14 cellular contexts compared by ENCODE assay signal in genomic region chr6:11223296-11223695, GRCh38. TPM values are rescaled to one million over a fixed set of nuclear protein-coding genes. Genes with fewer than 3 reads are reported as not detected.
DNase-seq lines count a peak whose midpoint lies in the region; ATAC-seq, FAIRE-seq and TF ChIP-seq lines count a peak whose summit lies in the region.
"Had no signal": no experiment of that assay in that cellular context is flagged by ENCODE, and none has a peak within 500 bp of the region (broad histone marks: within the 10 kb centered on the region; RNA-seq: fewer than 3 reads in every experiment).

No MANE protein-coding gene starts in this region.

- H3K4me1 Mint-ChIP-seq in Calu3 (ENCODE audit: low read depth, unreplicated experiment) (peaks cover 54% of the 10 kb centered on the region), natural killer cell (peaks cover 97 to 100% of the 10 kb centered on the region in 2 donors)
- H3K4me1 Mint-ChIP-seq in central memory CD8-positive, alpha-beta T cell = peaks cover 75% of the 10 kb centered on the region

- peak overlapping the region; percentile 93 to 94 for H3K27ac ChIP-seq in A549
- H3K27ac ChIP-seq: C4-2B had no signal

- intact Hi-C loops in Calu3 (cut with micrococcal nuclease; ENCODE audit: unreplicated experiment) (no loop called here), natural killer cell (cut with micrococcal nuclease) (loop anchor here (2.0 kb wide), 1 partner anchor 160 kb away; no protein-coding TSS in a partner anchor), sciatic nerve (cut with DNase I) (no loop called here)

- BruUV-seq in Calu3 (replicated peaks; lab: Mats Ljungman, UMichigan) = no TSS peak

- POLR2A ChIA-PET in A549 (lab: Yijun Ruan, JAX) = interaction anchor here (0.9 to 1.0 kb wide), 2 partner anchors 9 to 10 kb away, joined by 3 read pairs; partner anchors contain the start of gene NEDD9

- TF ChIP-seq EP300 in A549 (IDR thresholded peaks at IDR 0.05) = no peak

- no peaks in the 10 kb centered on the region for H3K9me3 ChIP-seq in A549
- H3K9me3 ChIP-seq: adrenal gland had no signal

- peaks cover 100% of the 10 kb centered on the region for H3K4me1 ChIP-seq in A549

- DNase-seq in A549 (ENCODE audit: low read depth in 1 of 2, low spot score in 1 of 2) (no peak), Calu3 (no peak), natural killer cell (no peak), sciatic nerve (ENCODE audit: low spot score) (no peak)
- DNase-seq in central memory CD8-positive, alpha-beta T cell (ENCODE audit: low spot score in 2 of 2) = no peak
- DNase-seq: adrenal gland; MM.1S; occipital lobe; stimulated activated CD4-positive, alpha-beta T cell treated with anti-CD3 and anti-CD28 coated beads, Interleukin-1b, Interleukin-23, amount 100 ng/mL, for 48 hours had no signal

- H3K4me2 ChIP-seq in A549 = peak overlapping the region; percentile 92

- 89% methylated on average over 4 of the region's 4 CpGs for WGBS in A549 (ENCODE audit: missing lambda C conversion rate)

- no peak overlapping the region for H3K4me3 Mint-ChIP-seq in Calu3 (ENCODE audit: low read depth, unreplicated experiment)
- peak overlapping the region; percentile 76 for H3K4me3 Mint-ChIP-seq in central memory CD8-positive, alpha-beta T cell
- peak overlapping the region; percentile 71 for H3K4me3 Mint-ChIP-seq in natural killer cell

- TF ChIP-seq CTCF in A549 (IDR thresholded peaks at IDR 0.05) (no peak), Calu3 (IDR thresholded peaks at IDR 0.05; ENCODE audit: unreplicated experiment) (no peak), natural killer cell (IDR thresholded peaks at IDR 0.05) (no peak)

- H3K27me3 Mint-ChIP-seq in Calu3 (ENCODE audit: unreplicated experiment) (no peaks in the 10 kb centered on the region), natural killer cell (ENCODE audit: low read depth in 2 of 2) (no peaks in the 10 kb centered on the region)
- H3K27me3 Mint-ChIP-seq in central memory CD8-positive, alpha-beta T cell = no peaks in the 10 kb centered on the region

- peaks cover 34% of the 10 kb centered on the region for H3K36me3 Mint-ChIP-seq in Calu3 (ENCODE audit: insufficient read depth, unreplicated experiment)
- peaks cover 18% of the 10 kb centered on the region for H3K36me3 Mint-ChIP-seq in central memory CD8-positive, alpha-beta T cell (ENCODE audit: insufficient read depth)
- H3K36me3 Mint-ChIP-seq in natural killer cell = no peaks in the 10 kb centered on the region

- FAIRE-seq in A549 (lab: Jason Lieb, UNC) = no peak
- FAIRE-seq: H54 had no signal

- H3K27ac Mint-ChIP-seq in Calu3 (ENCODE audit: unreplicated experiment) = peak overlapping the region; percentile 56
- H3K27ac Mint-ChIP-seq in central memory CD8-positive, alpha-beta T cell (ENCODE audit: low read depth) = peak overlapping the region; percentile 94
- H3K27ac Mint-ChIP-seq in natural killer cell = peak overlapping the region; percentile 98 to 99

- no peak for TF ChIP-seq POLR2A in A549 (IDR thresholded peaks at IDR 0.05; ENCODE audit: low read length)

- ATAC-seq in A549 (no peak), natural killer cell (no peak), GM18907 (IDR thresholded peaks at IDR 0.05; ENCODE audit: unreplicated experiment) (no peak), HG02852 (IDR thresholded peaks at IDR 0.05; ENCODE audit: unreplicated experiment) (no peak), sciatic nerve (no peak), HG02642 (IDR thresholded peaks at IDR 0.05; ENCODE audit: poor library complexity, unreplicated experiment) (no peak)
- ATAC-seq in central memory CD8-positive, alpha-beta T cell (replicated peaks; ENCODE audit: extremely low read depth, poor library complexity, severe bottlenecking) = no peak

- no peak overlapping the region for H3K4me3 ChIP-seq in A549
- H3K4me3 ChIP-seq: adrenal gland had no signal

- no peak for TF ChIP-seq RAD21 in A549 (conservative IDR thresholded peaks at IDR 0.05 in 1 of 2, IDR thresholded peaks at IDR 0.05 in 1 of 2)

- H3K9me3 Mint-ChIP-seq in Calu3 (ENCODE audit: low read depth, unreplicated experiment) (no peaks in the 10 kb centered on the region), natural killer cell (no peaks in the 10 kb centered on the region)
- H3K9me3 Mint-ChIP-seq in central memory CD8-positive, alpha-beta T cell = no peaks in the 10 kb centered on the region

- CTCF ChIA-PET in A549 (lab: Yijun Ruan, JAX) (interaction anchor here (1.3 to 3.9 kb wide), 2 partner anchors 79 to 273 kb away, joined by 3 to 16 read pairs; no protein-coding TSS in a partner anchor), Calu3 (lab: Charles Lee) (no interaction called here)

TF ChIP-seq in A549, 52 proteins besides CTCF, POLR2A, EP300 and RAD21:
- TF ChIP-seq MYC (IDR thresholded peaks at IDR 0.05; ENCODE audit: borderline replicate concordance, low read length) = no peak
- TF ChIP-seq HDAC2 (IDR thresholded peaks at IDR 0.05) = no peak
- TF ChIP-seq SMC3 (IDR thresholded peaks at IDR 0.05) = no peak
- no peak for TF ChIP-seq RFX5 (IDR thresholded peaks at IDR 0.05)

RNA-seq across cellular contexts. Expression of gene NEDD9, which starts 9.2 kb away (rescaled TPM):
- polyA plus RNA-seq in A549 (2011; rRNA removed) (79.6 and 82.5 TPM in 2 replicates), A549 (2017; fragmentation: RNase III; extraction: RNeasy Plus Mini Kit Qiagen cat#74134 plus additional on column Dnase treatment) (43.6 to 47.9 TPM (median 46.7 TPM) in 3 replicates)
- polyA plus RNA-seq in A549 (2012; cell fraction: cytosol; rRNA removed) = 58.4 and 71.1 TPM in 2 replicates
- 106 and 118 TPM in 2 replicates for polyA plus RNA-seq in A549 (2012; cell fraction: nucleus; rRNA removed)
- 212 and 221 TPM in 2 replicates for polyA minus RNA-seq in A549 (2011; rRNA and poly(A)+ RNA removed)
- total RNA-seq in Calu3 (2022) (18.2 and 28.1 TPM in 2 replicates), natural killer cell (100 to 1,000 TPM; 106 to 110 (median 107) TPM), sciatic nerve (55.4 TPM)
